Comparison of ENCODE assay signal across 9 cellular contexts in the genomic region with DNA sequence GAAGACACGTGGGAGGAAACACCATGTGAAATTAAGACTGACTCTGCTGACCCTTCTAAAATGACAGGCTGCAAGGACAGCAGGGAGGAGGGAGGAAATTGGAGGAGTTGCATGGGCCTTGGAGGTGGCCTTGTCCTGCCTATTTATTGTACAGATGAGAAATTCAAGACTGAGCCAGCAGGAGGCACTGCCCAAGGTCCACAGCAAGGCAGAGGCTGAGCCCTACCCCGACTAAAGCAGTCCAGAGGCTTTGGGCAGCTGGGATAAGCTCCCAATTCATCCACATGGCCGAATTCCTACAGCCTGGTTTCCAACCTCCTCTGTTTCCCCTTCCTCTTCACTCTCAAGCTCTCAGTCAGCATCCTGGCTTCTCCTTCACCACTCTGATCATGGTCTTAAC.
DNase-seq lines count a peak whose midpoint lies in the region; ATAC-seq, FAIRE-seq and TF ChIP-seq lines count a peak whose summit lies in the region.
"Had no signal": no experiment of that assay in that cellular context is flagged by ENCODE, and none has a peak within 500 bp of the region (broad histone marks: within the 10 kb centered on the region; RNA-seq: fewer than 3 reads in every experiment).

No MANE protein-coding gene starts in this region.

- H4K20me1 ChIP-seq in keratinocyte (ENCODE audit: control insufficient read depth, extremely low read depth, insufficient read depth, low read length): no peaks in the 10 kb centered on the region

- H3K27me3 Mint-ChIP-seq in activated T-cell treated with anti-CD3 and anti-CD28 coated beads, Interleukin-2, amount 50 U/mL, for 72 hours (ENCODE audit: low read depth): no peaks in the 10 kb centered on the region

- no peaks in the 10 kb centered on the region for H3K36me3 Mint-ChIP-seq in activated T-cell treated with anti-CD3 and anti-CD28 coated beads, Interleukin-2, amount 50 U/mL, for 72 hours (ENCODE audit: insufficient read depth in 2 of 2)

- no peaks in the 10 kb centered on the region for H3K9me3 Mint-ChIP-seq in activated T-cell treated with anti-CD3 and anti-CD28 coated beads, Interleukin-2, amount 50 U/mL, for 72 hours

- H3K9ac ChIP-seq in keratinocyte (ENCODE audit: control insufficient read depth, extremely low read depth, insufficient read depth, low read length): no peak overlapping the region

- DNase-seq in AG20443 (ENCODE audit: low spot score): peak; percentile 40
- DNase-seq in H7: peak; percentile 80
- DNase-seq in activated T-cell treated with anti-CD3 and anti-CD28 coated beads, Interleukin-2, amount 50 U/mL, for 72 hours: peak; percentile 8
- DNase-seq in keratinocyte (ENCODE audit: low read depth, low spot score): no peak
- DNase-seq: mesenchymal stem cell had no signal

- dilution Hi-C loops in keratinocyte (cut with MboI; ENCODE audit: extremely low pct_ligation_motif_present, low sequenced_read_pairs): no loop called here

- H3K4me3 ChIP-seq in H7 (ENCODE audit: insufficient read depth, low read depth, low read length): no peak overlapping the region
- no peak overlapping the region for H3K4me3 ChIP-seq in keratinocyte (ENCODE audit: control insufficient read depth in 2 of 3, extremely low read depth in 1 of 3, insufficient read depth in 2 of 3, low read depth in 1 of 3, low read length in 3 of 3)

- H3K4me1 Mint-ChIP-seq in activated T-cell treated with anti-CD3 and anti-CD28 coated beads, Interleukin-2, amount 50 U/mL, for 72 hours (ENCODE audit: low read depth): no peaks in the 10 kb centered on the region

- no peak overlapping the region for H2AFZ ChIP-seq in keratinocyte (ENCODE audit: control insufficient read depth, low read length)

- no peak overlapping the region for H3K27ac ChIP-seq in keratinocyte (ENCODE audit: control insufficient read depth, insufficient read depth, low read length)

- H3K36me3 ChIP-seq in H7 (replicated peaks; ENCODE audit: control insufficient read depth, insufficient read depth, low read length) (no peaks in the 10 kb centered on the region), keratinocyte (ENCODE audit: control insufficient read depth in 2 of 2, extremely low read depth in 1 of 2, insufficient read depth in 2 of 2, low read length in 2 of 2) (no peaks in the 10 kb centered on the region)

- H3K27ac Mint-ChIP-seq in activated T-cell treated with anti-CD3 and anti-CD28 coated beads, Interleukin-2, amount 50 U/mL, for 72 hours: no peak overlapping the region

- no peak for FAIRE-seq in keratinocyte (lab: Jason Lieb, UNC)

- no peaks in the 10 kb centered on the region for H3K9me3 ChIP-seq in keratinocyte (ENCODE audit: control insufficient read depth, low read depth, low read length)

- H3K27me3 ChIP-seq in H7 (ENCODE audit: control insufficient read depth, insufficient read depth, low read length): no peaks in the 10 kb centered on the region
- peaks cover 10% of the 10 kb centered on the region for H3K27me3 ChIP-seq in keratinocyte (ENCODE audit: control insufficient read depth, extremely low read depth, insufficient read depth, low read length)

- no peaks in the 10 kb centered on the region for H3K9me1 ChIP-seq in keratinocyte (ENCODE audit: control insufficient read depth, extremely low read depth, insufficient read depth, low read length)

- H3K4me3 Mint-ChIP-seq in activated T-cell treated with anti-CD3 and anti-CD28 coated beads, Interleukin-2, amount 50 U/mL, for 72 hours: no peak overlapping the region

- no peak for ATAC-seq in activated T-cell treated with anti-CD3 and anti-CD28 coated beads, Interleukin-2, amount 50 U/mL, for 72 hours (replicated peaks in 1 of 2)
- no peak for ATAC-seq in HG02763 (IDR thresholded peaks at IDR 0.05; ENCODE audit: unreplicated experiment)
- no peak for ATAC-seq in HG02798 (IDR thresholded peaks at IDR 0.05; ENCODE audit: poor library complexity, unreplicated experiment)
- ATAC-seq in HG02588 (IDR thresholded peaks at IDR 0.05; ENCODE audit: unreplicated experiment): no peak
- no peak for ATAC-seq in GM18519 (IDR thresholded peaks at IDR 0.05; ENCODE audit: low FRiP score, unreplicated experiment)

- no peaks in the 10 kb centered on the region for H3K79me2 ChIP-seq in keratinocyte (ENCODE audit: control insufficient read depth, insufficient read depth, low read length)

- H3K4me1 ChIP-seq in keratinocyte (ENCODE audit: control insufficient read depth, extremely low read depth, insufficient read depth, low read length): no peaks in the 10 kb centered on the region

- no peak overlapping the region for H3K4me2 ChIP-seq in keratinocyte (ENCODE audit: control insufficient read depth, extremely low read depth, insufficient read depth, low read depth, low read length)

- TF ChIP-seq CTCF in keratinocyte (optimal IDR thresholded peaks at IDR 0.05 in 1 of 3, IDR thresholded peaks at IDR 0.05 in 1 of 3, conservative IDR thresholded peaks at IDR 0.05 in 1 of 3; ENCODE audit: extremely low read depth in 1 of 3, insufficient read depth in 2 of 3, low read length in 3 of 3): peak in 2 of 3 experiments; percentile 46 to 57
